ENCODE assay signal across 29 cellular contexts in the genomic region with DNA sequence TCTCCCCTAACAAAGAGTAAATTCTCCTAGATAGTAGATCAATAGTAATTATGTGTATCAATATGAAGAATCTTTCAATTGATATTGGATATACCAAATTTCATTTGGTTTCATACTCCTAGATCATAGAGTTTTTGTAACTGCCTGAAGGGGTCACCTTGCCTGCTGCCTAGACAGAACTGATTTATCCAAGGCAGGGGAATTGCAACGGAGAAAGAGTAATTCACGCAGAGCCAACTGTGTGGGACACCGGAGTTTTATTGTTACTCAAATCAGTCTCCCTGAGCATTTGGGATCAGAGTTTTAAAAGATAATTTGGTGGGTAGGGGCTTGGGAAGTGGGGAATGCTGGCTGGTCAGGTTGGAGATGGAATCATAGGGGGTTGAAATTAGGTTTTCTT.
"Had no signal": no experiment of that assay in that cellular context is flagged by ENCODE, and none has a peak within 500 bp of the region (broad histone marks: within the 10 kb centered on the region; RNA-seq: fewer than 3 reads in every experiment).

No MANE protein-coding gene starts in this region.

- H3K4me1 ChIP-seq: adrenal gland, body of pancreas, colonic mucosa, esophagus squamous epithelium, gastroesophageal sphincter had no signal

- H3K27ac Mint-ChIP-seq: activated CD8-positive, alpha-beta memory T cell treated with anti-CD3 and anti-CD28 coated beads, Interleukin-2, amount 10 ng/mL, durations not matched to agents 7 days and 5 days; activated CD8-positive, alpha-beta T cell treated with anti-CD3 and anti-CD28 coated beads for 36 hours; activated naive CD4-positive, alpha-beta T cell treated with anti-CD3 and anti-CD28 coated beads for 36 hours; activated naive CD4-positive, alpha-beta T cell treated with anti-CD3 and anti-CD28 coated beads, Interleukin-2, amount 50 U/mL, for 24 hours; activated naive CD8-positive, alpha-beta T cell treated with anti-CD3 and anti-CD28 coated beads for 36 hours; activated naive CD8-positive, alpha-beta T cell treated with anti-CD3 and anti-CD28 coated beads, Interleukin-2, amount 50 U/mL, for 24 hours; activated T-helper 1 cell treated with anti-CD3 and anti-CD28 coated beads, Interleukin-12 subunit alpha, Interleukin-12 subunit beta, Interleukin-2, Interleukin-4 antibody, amounts not matched to agents 30 ng/mL and 10 ng/mL and 1 ng/mL, durations not matched to agents 14 hours and 24 hours and 36 hours; activated T-helper 2 cell treated with anti-CD3 and anti-CD28 coated beads, Interferon-gamma antibody, Interleukin-2, Interleukin-4, amounts not matched to agents 10 μg/mL and 5 μg/mL and 100 μg/mL, durations not matched to agents 14 hours and 24 hours and 36 hours had no signal

- DNase-seq: activated CD4-positive, alpha-beta T cell treated with anti-CD3 and anti-CD28 coated beads for 48 hours; activated CD4-positive, alpha-beta T cell treated with anti-CD3 and anti-CD28 coated beads, Interleukin-2, amount 50 U/mL, for 1 hour; activated CD4-positive, alpha-beta T cell treated with anti-CD3 and anti-CD28 coated beads, Interleukin-2, amount 50 U/mL, for 48 hours; activated CD8-positive, alpha-beta memory T cell treated with anti-CD3 and anti-CD28 coated beads, Interleukin-2, amount 10 ng/mL, durations not matched to agents 7 days and 5 days; activated CD8-positive, alpha-beta memory T cell treated with anti-CD3 and anti-CD28 coated beads, Interleukin-2, amount 50 U/mL, for 4 hours; activated CD8-positive, alpha-beta T cell treated with anti-CD3 and anti-CD28 coated beads for 36 hours; activated effector memory CD4-positive, alpha-beta T cell treated with anti-CD3 and anti-CD28 coated beads, Interleukin-2, amount 50 U/mL, for 16 hours; activated naive CD4-positive, alpha-beta T cell treated with anti-CD3 and anti-CD28 coated beads for 36 hours; activated naive CD8-positive, alpha-beta T cell treated with anti-CD3 and anti-CD28 coated beads for 36 hours; activated naive CD8-positive, alpha-beta T cell treated with anti-CD3 and anti-CD28 coated beads, Interleukin-2, amount 50 U/mL, for 24 hours; activated T-cell treated with anti-CD3 and anti-CD28 coated beads, Interleukin-2, amount 50 U/mL, for 1 hour; activated T-cell treated with anti-CD3 and anti-CD28 coated beads, Interleukin-2, amount 50 U/mL, for 48 hours; adrenal gland; amygdala; aorta; body of pancreas; central memory CD4-positive, alpha-beta T cell; cerebellar nuclear complex; colonic mucosa; effector CD8-positive, alpha-beta T cell; esophagus squamous epithelium; foreskin melanocyte; head of caudate nucleus; T-helper 2 cell had no signal

- H3K4me3 Mint-ChIP-seq: activated CD8-positive, alpha-beta memory T cell treated with anti-CD3 and anti-CD28 coated beads, Interleukin-2, amount 10 ng/mL, durations not matched to agents 7 days and 5 days; activated CD8-positive, alpha-beta T cell treated with anti-CD3 and anti-CD28 coated beads for 36 hours; activated naive CD4-positive, alpha-beta T cell treated with anti-CD3 and anti-CD28 coated beads for 36 hours; activated naive CD4-positive, alpha-beta T cell treated with anti-CD3 and anti-CD28 coated beads, Interleukin-2, amount 50 U/mL, for 24 hours; activated naive CD8-positive, alpha-beta T cell treated with anti-CD3 and anti-CD28 coated beads for 36 hours; activated naive CD8-positive, alpha-beta T cell treated with anti-CD3 and anti-CD28 coated beads, Interleukin-2, amount 50 U/mL, for 24 hours; activated T-helper 1 cell treated with anti-CD3 and anti-CD28 coated beads, Interleukin-12 subunit alpha, Interleukin-12 subunit beta, Interleukin-2, Interleukin-4 antibody, amounts not matched to agents 30 ng/mL and 10 ng/mL and 1 ng/mL, durations not matched to agents 14 hours and 24 hours and 36 hours had no signal

- H3K9me3 Mint-ChIP-seq: activated CD8-positive, alpha-beta T cell treated with anti-CD3 and anti-CD28 coated beads for 36 hours; activated naive CD4-positive, alpha-beta T cell treated with anti-CD3 and anti-CD28 coated beads for 36 hours; activated naive CD4-positive, alpha-beta T cell treated with anti-CD3 and anti-CD28 coated beads, Interleukin-2, amount 50 U/mL, for 24 hours; activated naive CD8-positive, alpha-beta T cell treated with anti-CD3 and anti-CD28 coated beads for 36 hours; activated T-helper 1 cell treated with anti-CD3 and anti-CD28 coated beads, Interleukin-12 subunit alpha, Interleukin-12 subunit beta, Interleukin-2, Interleukin-4 antibody, amounts not matched to agents 30 ng/mL and 10 ng/mL and 1 ng/mL, durations not matched to agents 14 hours and 24 hours and 36 hours; activated T-helper 2 cell treated with anti-CD3 and anti-CD28 coated beads, Interferon-gamma antibody, Interleukin-2, Interleukin-4, amounts not matched to agents 10 μg/mL and 5 μg/mL and 100 μg/mL, durations not matched to agents 14 hours and 24 hours and 36 hours had no signal

- H3K4me1 Mint-ChIP-seq: activated CD8-positive, alpha-beta memory T cell treated with anti-CD3 and anti-CD28 coated beads, Interleukin-2, amount 10 ng/mL, durations not matched to agents 7 days and 5 days; activated naive CD4-positive, alpha-beta T cell treated with anti-CD3 and anti-CD28 coated beads, Interleukin-2, amount 50 U/mL, for 24 hours; activated naive CD8-positive, alpha-beta T cell treated with anti-CD3 and anti-CD28 coated beads for 36 hours; activated naive CD8-positive, alpha-beta T cell treated with anti-CD3 and anti-CD28 coated beads, Interleukin-2, amount 50 U/mL, for 24 hours had no signal

- H3K36me3 Mint-ChIP-seq: activated CD8-positive, alpha-beta memory T cell treated with anti-CD3 and anti-CD28 coated beads, Interleukin-2, amount 10 ng/mL, durations not matched to agents 7 days and 5 days; activated naive CD4-positive, alpha-beta T cell treated with anti-CD3 and anti-CD28 coated beads, Interleukin-2, amount 50 U/mL, for 24 hours; activated naive CD8-positive, alpha-beta T cell treated with anti-CD3 and anti-CD28 coated beads for 36 hours had no signal

- H3K27ac ChIP-seq: adrenal gland, body of pancreas, colonic mucosa, epithelial cell of prostate, esophagus squamous epithelium, gastroesophageal sphincter had no signal

- H3K27me3 Mint-ChIP-seq: activated CD8-positive, alpha-beta memory T cell treated with anti-CD3 and anti-CD28 coated beads, Interleukin-2, amount 10 ng/mL, durations not matched to agents 7 days and 5 days; activated CD8-positive, alpha-beta T cell treated with anti-CD3 and anti-CD28 coated beads for 36 hours; activated naive CD4-positive, alpha-beta T cell treated with anti-CD3 and anti-CD28 coated beads, Interleukin-2, amount 50 U/mL, for 24 hours; activated naive CD8-positive, alpha-beta T cell treated with anti-CD3 and anti-CD28 coated beads for 36 hours; activated naive CD8-positive, alpha-beta T cell treated with anti-CD3 and anti-CD28 coated beads, Interleukin-2, amount 50 U/mL, for 24 hours had no signal

- H3K36me3 ChIP-seq: adrenal gland, colonic mucosa, esophagus squamous epithelium, gastroesophageal sphincter had no signal

- H3K9me3 ChIP-seq: adrenal gland, body of pancreas, colonic mucosa, esophagus squamous epithelium, gastroesophageal sphincter had no signal

- ATAC-seq: activated CD8-positive, alpha-beta memory T cell treated with anti-CD3 and anti-CD28 coated beads, Interleukin-2, amount 10 ng/mL, durations not matched to agents 7 days and 5 days; activated CD8-positive, alpha-beta T cell treated with anti-CD3 and anti-CD28 coated beads for 36 hours; activated naive CD8-positive, alpha-beta T cell treated with anti-CD3 and anti-CD28 coated beads, Interleukin-2, amount 50 U/mL, for 24 hours; body of pancreas; gastroesophageal sphincter had no signal

- H3K4me3 ChIP-seq: adrenal gland, body of pancreas, colonic mucosa, esophagus squamous epithelium, gastroesophageal sphincter had no signal

- H3K27me3 ChIP-seq: adrenal gland, body of pancreas, colonic mucosa, esophagus squamous epithelium, gastroesophageal sphincter had no signal
